In genomic region chr7:73431041-73431835, GRCh38 we compare ENCODE assay signal across 1 cellular context.
A peak's percentile ranks its signal among the peaks of the same experiment; 100 is the strongest.
TF ChIP-seq lines count a peak whose summit lies in the region.

No MANE protein-coding gene starts in this region.

TF ChIP-seq in HepG2, 621 proteins besides CTCF, POLR2A, EP300 and RAD21 (continued from another document and continues in another):
- no peak for TF ChIP-seq BCLAF1 (IDR thresholded peaks at IDR 0.05)
- TF ChIP-seq HOMEZ (CRISPR knock-in tag; IDR thresholded peaks at IDR 0.05; ENCODE audit: low read depth): no peak
- TF ChIP-seq, protein P1, sequence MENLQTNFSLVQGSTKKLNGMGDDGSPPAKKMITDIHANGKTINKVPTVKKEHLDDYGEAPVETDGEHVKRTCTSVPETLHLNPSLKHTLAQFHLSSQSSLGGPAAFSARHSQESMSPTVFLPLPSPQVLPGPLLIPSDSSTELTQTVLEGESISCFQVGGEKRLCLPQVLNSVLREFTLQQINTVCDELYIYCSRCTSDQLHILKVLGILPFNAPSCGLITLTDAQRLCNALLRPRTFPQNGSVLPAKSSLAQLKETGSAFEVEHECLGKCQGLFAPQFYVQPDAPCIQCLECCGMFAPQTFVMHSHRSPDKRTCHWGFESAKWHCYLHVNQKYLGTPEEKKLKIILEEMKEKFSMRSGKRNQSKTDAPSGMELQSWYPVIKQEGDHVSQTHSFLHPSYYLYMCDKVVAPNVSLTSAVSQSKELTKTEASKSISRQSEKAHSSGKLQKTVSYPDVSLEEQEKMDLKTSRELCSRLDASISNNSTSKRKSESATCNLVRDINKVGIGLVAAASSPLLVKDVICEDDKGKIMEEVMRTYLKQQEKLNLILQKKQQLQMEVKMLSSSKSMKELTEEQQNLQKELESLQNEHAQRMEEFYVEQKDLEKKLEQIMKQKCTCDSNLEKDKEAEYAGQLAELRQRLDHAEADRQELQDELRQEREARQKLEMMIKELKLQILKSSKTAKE (CRISPR knock-in tag; IDR thresholded peaks at IDR 0.05; ENCODE audit: borderline replicate concordance): no peak
- TF ChIP-seq ZBTB10 (CRISPR knock-in tag; IDR thresholded peaks at IDR 0.05; ENCODE audit: borderline replicate concordance): no peak
- TF ChIP-seq SPEN (CRISPR knock-in tag; IDR thresholded peaks at IDR 0.05; ENCODE audit: low read depth): no peak
- no peak for TF ChIP-seq HNF1B (CRISPR knock-in tag; IDR thresholded peaks at IDR 0.05)
- no peak for TF ChIP-seq PHB2 (IDR thresholded peaks at IDR 0.05; ENCODE audit: partially characterized antibody)
- no peak for TF ChIP-seq REXO4 (CRISPR knock-in tag; IDR thresholded peaks at IDR 0.05; ENCODE audit: borderline replicate concordance)
- TF ChIP-seq BHLHE40 (IDR thresholded peaks at IDR 0.05; ENCODE audit: low read length): peak; percentile 73
- TF ChIP-seq POGZ (CRISPR knock-in tag; IDR thresholded peaks at IDR 0.05): no peak
- TF ChIP-seq, protein P2, sequence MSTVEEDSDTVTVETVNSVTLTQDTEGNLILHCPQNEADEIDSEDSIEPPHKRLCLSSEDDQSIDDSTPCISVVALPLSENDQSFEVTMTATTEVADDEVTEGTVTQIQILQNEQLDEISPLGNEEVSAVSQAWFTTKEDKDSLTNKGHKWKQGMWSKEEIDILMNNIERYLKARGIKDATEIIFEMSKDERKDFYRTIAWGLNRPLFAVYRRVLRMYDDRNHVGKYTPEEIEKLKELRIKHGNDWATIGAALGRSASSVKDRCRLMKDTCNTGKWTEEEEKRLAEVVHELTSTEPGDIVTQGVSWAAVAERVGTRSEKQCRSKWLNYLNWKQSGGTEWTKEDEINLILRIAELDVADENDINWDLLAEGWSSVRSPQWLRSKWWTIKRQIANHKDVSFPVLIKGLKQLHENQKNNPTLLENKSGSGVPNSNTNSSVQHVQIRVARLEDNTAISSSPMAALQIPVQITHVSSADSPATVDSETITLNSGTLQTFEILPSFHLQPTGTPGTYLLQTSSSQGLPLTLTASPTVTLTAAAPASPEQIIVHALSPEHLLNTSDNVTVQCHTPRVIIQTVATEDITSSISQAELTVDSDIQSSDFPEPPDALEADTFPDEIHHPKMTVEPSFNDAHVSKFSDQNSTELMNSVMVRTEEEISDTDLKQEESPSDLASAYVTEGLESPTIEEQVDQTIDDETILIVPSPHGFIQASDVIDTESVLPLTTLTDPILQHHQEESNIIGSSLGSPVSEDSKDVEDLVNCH (CRISPR knock-in tag; IDR thresholded peaks at IDR 0.05): no peak
- TF ChIP-seq ARNTL (CRISPR knock-in tag; IDR thresholded peaks at IDR 0.05): no peak
- TF ChIP-seq ZNF761 (CRISPR knock-in tag; conservative IDR thresholded peaks at IDR 0.05): no peak
- no peak for TF ChIP-seq ZNF296 (CRISPR knock-in tag; conservative IDR thresholded peaks at IDR 0.05)
- TF ChIP-seq RCOR2 (CRISPR knock-in tag; IDR thresholded peaks at IDR 0.05): peak; percentile 58; the same call in 1 of the 2 replicates
- TF ChIP-seq KAT7 (CRISPR knock-in tag; IDR thresholded peaks at IDR 0.05; ENCODE audit: borderline replicate concordance): no peak
- peak; percentile 38; the same call in 1 of the 2 replicates for TF ChIP-seq UBTF (CRISPR knock-in tag; IDR thresholded peaks at IDR 0.05)
- no peak for TF ChIP-seq RXRA (CRISPR knock-in tag; IDR thresholded peaks at IDR 0.05)
- TF ChIP-seq ZNF629 (CRISPR knock-in tag; conservative IDR thresholded peaks at IDR 0.05): peak; percentile 87
- TF ChIP-seq NFATC3 (CRISPR knock-in tag; IDR thresholded peaks at IDR 0.05): no peak
- no peak for TF ChIP-seq TEAD2 (CRISPR knock-in tag; IDR thresholded peaks at IDR 0.05)
- TF ChIP-seq, protein P3, sequence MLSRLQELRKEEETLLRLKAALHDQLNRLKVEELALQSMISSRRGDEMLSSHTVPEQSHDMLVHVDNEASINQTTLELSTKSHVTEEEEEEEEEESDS (CRISPR knock-in tag; IDR thresholded peaks at IDR 0.05; ENCODE audit: borderline replicate concordance): no peak
- TF ChIP-seq NR2F1 (CRISPR knock-in tag; IDR thresholded peaks at IDR 0.05): 0 out of 4 replicates have a peak, but pooled peaks of 1 of the 2 experiments have one; percentile 27
- TF ChIP-seq FOXA1 (IDR thresholded peaks at IDR 0.05): no peak
- TF ChIP-seq FOXA1 (CRISPR knock-in tag; IDR thresholded peaks at IDR 0.05): peak; percentile 43; the same call in 1 of the 2 replicates
- 0 out of 2 replicates have a peak, but pooled peaks have one; percentile 17 for TF ChIP-seq ZNF24 (IDR thresholded peaks at IDR 0.05)
- no peak for TF ChIP-seq BRD4 (CRISPR knock-in tag; IDR thresholded peaks at IDR 0.05)
- TF ChIP-seq ZGPAT (CRISPR knock-in tag; IDR thresholded peaks at IDR 0.05): no peak
- TF ChIP-seq, protein P4, sequence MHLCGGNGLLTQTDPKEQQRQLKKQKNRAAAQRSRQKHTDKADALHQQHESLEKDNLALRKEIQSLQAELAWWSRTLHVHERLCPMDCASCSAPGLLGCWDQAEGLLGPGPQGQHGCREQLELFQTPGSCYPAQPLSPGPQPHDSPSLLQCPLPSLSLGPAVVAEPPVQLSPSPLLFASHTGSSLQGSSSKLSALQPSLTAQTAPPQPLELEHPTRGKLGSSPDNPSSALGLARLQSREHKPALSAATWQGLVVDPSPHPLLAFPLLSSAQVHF (CRISPR knock-in tag; IDR thresholded peaks at IDR 0.05): no peak
- TF ChIP-seq NR2F6 (IDR thresholded peaks at IDR 0.05): 0 out of 2 replicates have a peak, but pooled peaks have one; percentile 8
- TF ChIP-seq NR2F6 (CRISPR knock-in tag; IDR thresholded peaks at IDR 0.05): peak; percentile 47; the same call in 1 of the 2 replicates
- TF ChIP-seq ZNF230 (CRISPR knock-in tag; IDR thresholded peaks at IDR 0.05): no peak
- no peak for TF ChIP-seq ZNF17 (CRISPR knock-in tag; IDR thresholded peaks at IDR 0.05)
- TF ChIP-seq ZSCAN21 (CRISPR knock-in tag; IDR thresholded peaks at IDR 0.05; ENCODE audit: borderline replicate concordance): peak; percentile 100
- TF ChIP-seq FOSL2 (CRISPR knock-in tag; IDR thresholded peaks at IDR 0.05): peak; percentile 45; the same call in 1 of the 2 replicates
- TF ChIP-seq YY1 (IDR thresholded peaks at IDR 0.05; ENCODE audit: insufficient read depth, insufficient replicate concordance, low read depth, low read length): no peak
- peak; percentile 52; the same call in 1 of the 2 replicates for TF ChIP-seq ZNF3 (CRISPR knock-in tag; IDR thresholded peaks at IDR 0.05)
- TF ChIP-seq, protein P5, sequence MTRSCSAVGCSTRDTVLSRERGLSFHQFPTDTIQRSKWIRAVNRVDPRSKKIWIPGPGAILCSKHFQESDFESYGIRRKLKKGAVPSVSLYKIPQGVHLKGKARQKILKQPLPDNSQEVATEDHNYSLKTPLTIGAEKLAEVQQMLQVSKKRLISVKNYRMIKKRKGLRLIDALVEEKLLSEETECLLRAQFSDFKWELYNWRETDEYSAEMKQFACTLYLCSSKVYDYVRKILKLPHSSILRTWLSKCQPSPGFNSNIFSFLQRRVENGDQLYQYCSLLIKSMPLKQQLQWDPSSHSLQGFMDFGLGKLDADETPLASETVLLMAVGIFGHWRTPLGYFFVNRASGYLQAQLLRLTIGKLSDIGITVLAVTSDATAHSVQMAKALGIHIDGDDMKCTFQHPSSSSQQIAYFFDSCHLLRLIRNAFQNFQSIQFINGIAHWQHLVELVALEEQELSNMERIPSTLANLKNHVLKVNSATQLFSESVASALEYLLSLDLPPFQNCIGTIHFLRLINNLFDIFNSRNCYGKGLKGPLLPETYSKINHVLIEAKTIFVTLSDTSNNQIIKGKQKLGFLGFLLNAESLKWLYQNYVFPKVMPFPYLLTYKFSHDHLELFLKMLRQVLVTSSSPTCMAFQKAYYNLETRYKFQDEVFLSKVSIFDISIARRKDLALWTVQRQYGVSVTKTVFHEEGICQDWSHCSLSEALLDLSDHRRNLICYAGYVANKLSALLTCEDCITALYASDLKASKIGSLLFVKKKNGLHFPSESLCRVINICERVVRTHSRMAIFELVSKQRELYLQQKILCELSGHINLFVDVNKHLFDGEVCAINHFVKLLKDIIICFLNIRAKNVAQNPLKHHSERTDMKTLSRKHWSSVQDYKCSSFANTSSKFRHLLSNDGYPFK (CRISPR knock-in tag; IDR thresholded peaks at IDR 0.05; ENCODE audit: borderline replicate concordance): no peak
- no peak for TF ChIP-seq PAF1 (CRISPR knock-in tag; IDR thresholded peaks at IDR 0.05)
- no peak for TF ChIP-seq HOXD1 (CRISPR knock-in tag; IDR thresholded peaks at IDR 0.05)
- no peak for TF ChIP-seq SYNCRIP (IDR thresholded peaks at IDR 0.05; ENCODE audit: insufficient read depth, low read depth, low read length)
- no peak for TF ChIP-seq PHF21A (CRISPR knock-in tag; IDR thresholded peaks at IDR 0.05)
